Comparison of ENCODE assay signal across 1 cellular context in the genomic region with DNA sequence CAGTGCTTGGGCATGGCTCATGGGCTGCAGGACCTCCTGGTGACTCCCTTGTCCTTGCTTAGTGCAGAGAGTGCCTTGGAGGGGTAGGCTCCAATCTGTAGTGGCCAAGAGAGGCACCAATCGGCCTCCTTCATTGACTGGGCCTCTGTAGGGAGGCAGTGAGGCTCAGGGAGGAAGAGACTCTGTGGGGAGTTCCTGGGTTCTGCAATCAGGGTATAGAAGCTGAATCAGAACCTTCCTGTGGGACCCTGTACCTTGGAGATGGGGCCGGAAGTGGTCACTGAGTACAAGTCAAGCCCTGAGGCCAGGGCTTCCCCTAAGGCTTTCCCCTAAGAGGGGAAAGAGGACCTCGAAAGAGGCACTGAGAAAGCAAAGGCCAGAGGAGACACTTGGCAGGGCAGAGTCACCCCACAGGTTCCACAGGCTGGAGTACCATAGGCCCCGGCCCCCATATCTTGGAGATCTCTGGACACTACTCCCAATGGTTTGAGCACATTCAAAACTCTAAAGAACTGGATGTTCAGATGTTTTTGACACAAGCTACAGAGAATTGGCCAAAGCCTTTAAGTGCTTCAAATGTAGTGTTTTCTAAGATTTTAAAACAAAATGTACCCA.
TF ChIP-seq lines count a peak whose summit lies in the region.

No MANE protein-coding gene starts in this region.

TF ChIP-seq in K562, 482 proteins besides CTCF, POLR2A, EP300 and RAD21 (continued from another document):
- TF ChIP-seq, protein P1, sequence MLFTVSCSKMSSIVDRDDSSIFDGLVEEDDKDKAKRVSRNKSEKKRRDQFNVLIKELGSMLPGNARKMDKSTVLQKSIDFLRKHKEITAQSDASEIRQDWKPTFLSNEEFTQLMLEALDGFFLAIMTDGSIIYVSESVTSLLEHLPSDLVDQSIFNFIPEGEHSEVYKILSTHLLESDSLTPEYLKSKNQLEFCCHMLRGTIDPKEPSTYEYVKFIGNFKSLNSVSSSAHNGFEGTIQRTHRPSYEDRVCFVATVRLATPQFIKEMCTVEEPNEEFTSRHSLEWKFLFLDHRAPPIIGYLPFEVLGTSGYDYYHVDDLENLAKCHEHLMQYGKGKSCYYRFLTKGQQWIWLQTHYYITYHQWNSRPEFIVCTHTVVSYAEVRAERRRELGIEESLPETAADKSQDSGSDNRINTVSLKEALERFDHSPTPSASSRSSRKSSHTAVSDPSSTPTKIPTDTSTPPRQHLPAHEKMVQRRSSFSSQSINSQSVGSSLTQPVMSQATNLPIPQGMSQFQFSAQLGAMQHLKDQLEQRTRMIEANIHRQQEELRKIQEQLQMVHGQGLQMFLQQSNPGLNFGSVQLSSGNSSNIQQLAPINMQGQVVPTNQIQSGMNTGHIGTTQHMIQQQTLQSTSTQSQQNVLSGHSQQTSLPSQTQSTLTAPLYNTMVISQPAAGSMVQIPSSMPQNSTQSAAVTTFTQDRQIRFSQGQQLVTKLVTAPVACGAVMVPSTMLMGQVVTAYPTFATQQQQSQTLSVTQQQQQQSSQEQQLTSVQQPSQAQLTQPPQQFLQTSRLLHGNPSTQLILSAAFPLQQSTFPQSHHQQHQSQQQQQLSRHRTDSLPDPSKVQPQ (CRISPR knock-in tag; IDR thresholded peaks at IDR 0.05; ENCODE audit: borderline replicate concordance): no peak
- TF ChIP-seq, protein P2, sequence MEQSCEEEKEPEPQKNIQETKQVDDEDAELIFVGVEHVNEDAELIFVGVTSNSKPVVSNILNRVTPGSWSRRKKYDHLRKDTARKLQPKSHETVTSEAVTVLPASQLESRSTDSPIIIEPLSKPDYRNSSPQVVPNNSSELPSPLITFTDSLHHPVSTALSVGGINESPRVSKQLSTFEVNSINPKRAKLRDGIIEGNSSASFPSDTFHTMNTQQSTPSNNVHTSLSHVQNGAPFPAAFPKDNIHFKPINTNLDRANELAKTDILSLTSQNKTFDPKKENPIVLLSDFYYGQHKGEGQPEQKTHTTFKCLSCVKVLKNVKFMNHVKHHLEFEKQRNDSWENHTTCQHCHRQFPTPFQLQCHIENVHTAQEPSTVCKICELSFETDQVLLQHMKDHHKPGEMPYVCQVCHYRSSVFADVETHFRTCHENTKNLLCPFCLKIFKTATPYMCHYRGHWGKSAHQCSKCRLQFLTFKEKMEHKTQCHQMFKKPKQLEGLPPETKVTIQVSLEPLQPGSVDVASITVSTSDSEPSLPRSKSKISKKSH (CRISPR knock-in tag; IDR thresholded peaks at IDR 0.05): no peak
- TF ChIP-seq POLR2AphosphoS2 (IDR thresholded peaks at IDR 0.05; ENCODE audit: low read length) (no peak), ZNF436 (CRISPR knock-in tag; IDR thresholded peaks at IDR 0.05) (no peak), ZNF507 (tag; conservative IDR thresholded peaks at IDR 0.05) (no peak), POLR2B (IDR thresholded peaks at IDR 0.05; ENCODE audit: low read depth, partially characterized antibody) (no peak)
- TF ChIP-seq, protein P3, sequence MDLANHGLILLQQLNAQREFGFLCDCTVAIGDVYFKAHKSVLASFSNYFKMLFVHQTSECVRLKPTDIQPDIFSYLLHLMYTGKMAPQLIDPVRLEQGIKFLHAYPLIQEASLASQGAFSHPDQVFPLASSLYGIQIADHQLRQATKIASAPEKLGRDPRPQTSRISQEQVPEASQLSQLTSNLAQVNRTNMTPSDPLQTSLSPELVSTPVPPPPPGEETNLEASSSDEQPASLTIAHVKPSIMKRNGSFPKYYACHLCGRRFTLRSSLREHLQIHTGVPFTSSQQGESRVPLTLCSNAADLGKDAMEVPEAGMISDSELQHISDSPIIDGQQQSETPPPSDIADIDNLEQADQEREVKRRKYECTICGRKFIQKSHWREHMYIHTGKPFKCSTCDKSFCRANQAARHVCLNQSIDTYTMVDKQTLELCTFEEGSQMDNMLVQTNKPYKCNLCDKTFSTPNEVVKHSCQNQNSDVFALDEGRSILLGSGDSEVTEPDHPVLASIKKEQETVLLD (IDR thresholded peaks at IDR 0.05): no peak
